In the genomic region with DNA sequence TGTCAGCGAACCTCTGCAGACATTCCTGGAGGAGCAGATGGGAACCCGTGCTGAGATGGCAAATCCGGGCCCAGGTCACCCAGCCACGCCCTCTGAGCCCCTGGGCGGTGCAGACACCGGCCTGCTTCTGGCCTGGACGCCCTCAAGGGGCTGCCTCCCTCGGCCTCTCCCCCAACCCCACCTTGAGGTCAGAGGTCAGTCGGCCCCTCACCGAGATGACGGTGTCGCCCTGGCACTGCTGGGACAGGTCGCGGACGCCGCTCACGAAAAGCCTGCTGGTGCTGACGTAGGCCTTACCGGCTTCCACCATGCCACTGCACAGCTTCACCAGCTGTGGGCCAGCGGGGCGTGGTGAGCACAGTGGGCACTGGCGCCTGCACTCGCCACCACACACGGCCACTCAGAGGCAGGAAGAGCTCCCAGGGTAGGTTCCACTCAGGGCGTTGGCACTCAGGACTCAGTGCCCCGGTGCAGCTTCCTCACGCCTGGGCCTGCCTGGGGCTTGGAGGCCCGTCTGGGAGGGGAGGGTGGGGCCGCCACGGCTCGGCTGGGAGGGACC, we compare ENCODE assay signal across 17 cellular contexts. TPM values are rescaled to one million over a fixed set of nuclear protein-coding genes. Genes with fewer than 3 reads are reported as not detected.
DNase-seq lines count a peak whose midpoint lies in the region; ATAC-seq and TF ChIP-seq lines count a peak whose summit lies in the region.
"Had no signal": no experiment of that assay in that cellular context is flagged by ENCODE, and none has a peak within 500 bp of the region (broad histone marks: within the 10 kb centered on the region; RNA-seq: fewer than 3 reads in every experiment).

No MANE protein-coding gene starts in this region.

- H3K27me3 ChIP-seq in gastroesophageal sphincter (no peaks in the 10 kb centered on the region), left ventricle myocardium inferior (ENCODE audit: low read depth) (no peaks in the 10 kb centered on the region)
- H3K27me3 ChIP-seq: brain microvascular endothelial cell, ovary, sigmoid colon had no signal

- intact Hi-C loops in left ventricle myocardium inferior (cut with micrococcal nuclease) = no loop called here

- no peak for TF ChIP-seq POLR2A in gastroesophageal sphincter (IDR thresholded peaks at IDR 0.05)

- no peak for ATAC-seq in gastroesophageal sphincter
- ATAC-seq in GM19463 (IDR thresholded peaks at IDR 0.05; ENCODE audit: unreplicated experiment) = no peak
- no peak for ATAC-seq in stimulated activated naive CD8-positive, alpha-beta T cell treated with anti-CD3 and anti-CD28 coated beads, Interleukin-15, Interleukin-2, amounts not matched to agents 100 U/mL and 50 U/mL, for 24 hours
- ATAC-seq: activated CD4-positive, CD25-positive, alpha-beta regulatory T cell treated with anti-CD3 and anti-CD28 coated beads, Interleukin-2, amount 50 U/mL, for 24 hours had no signal

- DNase-seq in COLO668 (lab: John Stamatoyannopoulos, UW; ENCODE audit: unreplicated experiment) (peak; percentile 66), NCI-H82 treated with DMSO at 0.1 percent for 48 hours (lab: John Stamatoyannopoulos, UW; ENCODE audit: unreplicated experiment) (peak; percentile 43), left ventricle myocardium inferior (no peak)
- DNase-seq in stimulated activated naive CD8-positive, alpha-beta T cell treated with anti-CD3 and anti-CD28 coated beads, Interleukin-15, Interleukin-2, amounts not matched to agents 100 U/mL and 50 U/mL, for 24 hours = no peak
- DNase-seq: activated naive CD8-positive, alpha-beta T cell treated with anti-CD3 and anti-CD28 coated beads, Interleukin-2, amount 10 ng/mL, durations not matched to agents 7 days and 5 days; brain microvascular endothelial cell; erythroblast; GDM1; NCI-H1930; NCI-H510A treated with DMSO at 0.1 percent for 48 hours; sigmoid colon; stimulated activated CD4-positive, alpha-beta T cell treated with anti-CD3 and anti-CD28 coated beads, Interleukin-2, amount 100 ng/mL, for 24 hours had no signal

- H3K27ac ChIP-seq in gastroesophageal sphincter = peak overlapping the region in 3 of 4 donors; percentile 79 to 89 (median 84)
- H3K27ac ChIP-seq in left ventricle myocardium inferior (replicated peaks) = no peak overlapping the region
- H3K27ac ChIP-seq: brain microvascular endothelial cell had no signal

- TF ChIP-seq CTCF in gastroesophageal sphincter (IDR thresholded peaks at IDR 0.05) (no peak), left ventricle myocardium inferior (IDR thresholded peaks at IDR 0.05; ENCODE audit: borderline replicate concordance) (no peak)

- H3K9me3 ChIP-seq in gastroesophageal sphincter (no peaks in the 10 kb centered on the region), left ventricle myocardium inferior (replicated peaks) (no peaks in the 10 kb centered on the region)
- H3K9me3 ChIP-seq: ovary, sigmoid colon had no signal

- WGBS in gastroesophageal sphincter (ENCODE audit: low coverage in 1 of 2), 2 donors = no CpG with 5 or more reads among the region's 31 CpGs

- TF ChIP-seq EP300 in gastroesophageal sphincter (IDR thresholded peaks at IDR 0.05) = no peak

- H3K36me3 ChIP-seq in gastroesophageal sphincter (peaks cover 0 to 26% of the 10 kb centered on the region in 2 donors), left ventricle myocardium inferior (peaks cover under 1% of the 10 kb centered on the region)
- H3K36me3 ChIP-seq: brain microvascular endothelial cell, ovary had no signal

- H3K4me1 ChIP-seq in gastroesophageal sphincter (peaks cover 2 to 47% (median 37%) of the 10 kb centered on the region in 3 donors), left ventricle myocardium inferior (peaks cover 50% of the 10 kb centered on the region)

- H3K4me3 ChIP-seq in gastroesophageal sphincter (no peak overlapping the region), left ventricle myocardium inferior (no peak overlapping the region)
- H3K4me3 ChIP-seq: lung, ovary, sigmoid colon had no signal

RNA-seq across cellular contexts. Expression of gene ACAP3, which starts 4.7 kb away (rescaled TPM):
- total RNA-seq in gastroesophageal sphincter = 10 to 100 TPM; 35.6 to 74.7 (median 50.2) TPM
- total RNA-seq in left ventricle myocardium inferior = 49.7 TPM

RNA-seq across cellular contexts. Expression of gene PUSL1, which starts 5.4 kb away (rescaled TPM):
- total RNA-seq in gastroesophageal sphincter (10 to 100 TPM; 12.5 to 24.2 (median 19.4) TPM), left ventricle myocardium inferior (10.4 TPM)

RNA-seq across cellular contexts. Expression of gene INTS11, which starts 21.4 kb away (rescaled TPM):
- total RNA-seq in gastroesophageal sphincter = 100 to 1,000 TPM in 1 of 4 donors, 10 to 100 TPM in 3; 62.0 to 119 (median 96.4) TPM
- 70.1 TPM for total RNA-seq in left ventricle myocardium inferior

RNA-seq across cellular contexts. Expression of gene CPTP, which starts 21.6 kb away (rescaled TPM):
- 10 to 100 TPM; 10.4 to 42.7 (median 30.1) TPM for total RNA-seq in gastroesophageal sphincter
- 99.2 TPM for total RNA-seq in left ventricle myocardium inferior

RNA-seq across cellular contexts. Expression of gene SCNN1D, which starts 22.8 kb away (rescaled TPM):
- total RNA-seq in gastroesophageal sphincter (1 to 10 TPM in 3 of 4 donors, under 1 TPM in 1; 0.94 to 7.9 (median 2.4) TPM), left ventricle myocardium inferior (3.5 TPM)

Comparison
In these comparisons a context has a peak if more than half of its experiments do, and no peak if none do; other contexts are left out.
1. DNase-seq: peak in COLO668 (single experiment) and NCI-H82 treated with DMSO at 0.1 percent for 48 hours (single experiment); none in stimulated activated naive CD8-positive, alpha-beta T cell treated with anti-CD3 and anti-CD28 coated beads, Interleukin-15, Interleukin-2, amounts not matched to agents 100 U/mL and 50 U/mL, for 24 hours (single experiment) and left ventricle myocardium inferior (single experiment).